20 cellular contexts compared by ENCODE assay signal in the genomic region with DNA sequence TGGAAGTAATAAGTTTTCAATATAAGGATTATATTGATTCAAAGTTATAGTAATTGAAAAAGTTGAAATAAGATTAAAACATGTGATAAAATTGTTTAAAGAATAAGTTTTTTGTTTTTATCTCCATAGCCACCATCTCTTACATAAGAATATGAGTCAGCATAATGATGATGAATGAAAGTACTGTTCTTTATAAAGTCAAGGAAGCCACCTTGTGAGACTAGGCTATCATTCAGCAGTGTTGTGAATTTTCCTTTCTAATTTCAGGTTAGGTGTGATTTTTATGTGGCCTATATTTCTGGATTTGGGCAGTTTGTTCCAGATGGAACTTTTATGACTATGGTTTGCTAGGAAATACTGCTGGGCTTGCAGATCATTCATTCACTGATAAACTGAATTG. TPM values are rescaled to one million over a fixed set of nuclear protein-coding genes. Genes with fewer than 3 reads are reported as not detected.
DNase-seq lines count a peak whose midpoint lies in the region; ATAC-seq and TF ChIP-seq lines count a peak whose summit lies in the region.
"Had no signal": no experiment of that assay in that cellular context is flagged by ENCODE, and none has a peak within 500 bp of the region (broad histone marks: within the 10 kb centered on the region; RNA-seq: fewer than 3 reads in every experiment).

No MANE protein-coding gene starts in this region.

- H3K27me3 Mint-ChIP-seq in MCF 10A (ENCODE audit: insufficient read depth, unreplicated experiment) (no peaks in the 10 kb centered on the region), endothelial cell (ENCODE audit: unreplicated experiment) (peaks cover 3% of the 10 kb centered on the region)
- H3K27me3 Mint-ChIP-seq: naive thymus-derived CD8-positive, alpha-beta T cell; stimulated activated naive CD8-positive, alpha-beta T cell treated with anti-CD3 and anti-CD28 coated beads, Interleukin-15, amount 100 ng/mL, for 72 hours had no signal

- DNase-seq in COLO829 (ENCODE audit: low spot score) (peak; percentile 81), M059J (ENCODE audit: low read depth) (peak; percentile 54), MCF 10A (ENCODE audit: unreplicated experiment) (peak; percentile 23), inferior parietal cortex (ENCODE audit: extremely low spot score) (peak; percentile 29), endothelial cell (ENCODE audit: low spot score) (no peak), COLO668 (lab: John Stamatoyannopoulos, UW; ENCODE audit: unreplicated experiment) (no peak)
- DNase-seq: activated CD8-positive, alpha-beta memory T cell treated with anti-CD3 and anti-CD28 coated beads, Interleukin-2, amount 50 U/mL, for 4 hours; MG63; naive thymus-derived CD8-positive, alpha-beta T cell; NCI-H2081; NCI-H526 treated with DMSO at 0.1 percent for 48 hours; posterior cingulate gyrus; stimulated activated naive CD8-positive, alpha-beta T cell treated with anti-CD3 and anti-CD28 coated beads, Interleukin-15, amount 100 ng/mL, for 72 hours had no signal

- CTCF ChIA-PET in MCF 10A (lab: Yijun Ruan, JAX): no interaction called here

- POLR2A ChIA-PET in MCF 10A (lab: Yijun Ruan, JAX): no interaction called here

- H3K9me3 Mint-ChIP-seq in MCF 10A (ENCODE audit: unreplicated experiment) (no peaks in the 10 kb centered on the region), endothelial cell (ENCODE audit: unreplicated experiment) (no peaks in the 10 kb centered on the region)
- H3K9me3 Mint-ChIP-seq: naive thymus-derived CD8-positive, alpha-beta T cell; stimulated activated naive CD8-positive, alpha-beta T cell treated with anti-CD3 and anti-CD28 coated beads, Interleukin-15, amount 100 ng/mL, for 72 hours had no signal

- H3K36me3 Mint-ChIP-seq in MCF 10A (ENCODE audit: insufficient read depth, unreplicated experiment): no peaks in the 10 kb centered on the region
- no peaks in the 10 kb centered on the region for H3K36me3 Mint-ChIP-seq in endothelial cell (ENCODE audit: low read depth, unreplicated experiment)
- H3K36me3 Mint-ChIP-seq: naive thymus-derived CD8-positive, alpha-beta T cell had no signal

- H3K4me3 Mint-ChIP-seq in MCF 10A (ENCODE audit: unreplicated experiment) (no peak overlapping the region), endothelial cell (ENCODE audit: unreplicated experiment) (no peak overlapping the region)
- H3K4me3 Mint-ChIP-seq: naive thymus-derived CD8-positive, alpha-beta T cell; stimulated activated naive CD8-positive, alpha-beta T cell treated with anti-CD3 and anti-CD28 coated beads, Interleukin-15, amount 100 ng/mL, for 72 hours had no signal

- H3K27ac Mint-ChIP-seq in MCF 10A (ENCODE audit: low read depth, unreplicated experiment) (peak overlapping the region; percentile 16), endothelial cell (ENCODE audit: unreplicated experiment) (no peak overlapping the region)
- H3K27ac Mint-ChIP-seq: naive thymus-derived CD8-positive, alpha-beta T cell; stimulated activated naive CD8-positive, alpha-beta T cell treated with anti-CD3 and anti-CD28 coated beads, Interleukin-15, amount 100 ng/mL, for 72 hours had no signal

- H3K4me1 Mint-ChIP-seq in MCF 10A (ENCODE audit: insufficient read depth, unreplicated experiment): no peaks in the 10 kb centered on the region
- H3K4me1 Mint-ChIP-seq in endothelial cell (ENCODE audit: unreplicated experiment): peaks cover 9% of the 10 kb centered on the region
- H3K4me1 Mint-ChIP-seq: naive thymus-derived CD8-positive, alpha-beta T cell; stimulated activated naive CD8-positive, alpha-beta T cell treated with anti-CD3 and anti-CD28 coated beads, Interleukin-15, amount 100 ng/mL, for 72 hours had no signal

- intact Hi-C loops in MCF 10A (cut with micrococcal nuclease): no loop called here

- BruUV-seq in MCF 10A (replicated peaks; lab: Mats Ljungman, UMichigan): no TSS peak

- ATAC-seq in GM18867 (IDR thresholded peaks at IDR 0.05; ENCODE audit: unreplicated experiment): no peak
- ATAC-seq in GM21390 (IDR thresholded peaks at IDR 0.05; ENCODE audit: unreplicated experiment): no peak
- ATAC-seq: naive thymus-derived CD8-positive, alpha-beta T cell; stimulated activated naive CD8-positive, alpha-beta T cell treated with anti-CD3 and anti-CD28 coated beads, Interleukin-15, amount 100 ng/mL, for 72 hours had no signal

- TF ChIP-seq CTCF in MCF 10A (IDR thresholded peaks at IDR 0.05; ENCODE audit: unreplicated experiment) (no peak), endothelial cell (IDR thresholded peaks at IDR 0.05; ENCODE audit: unreplicated experiment) (no peak)

RNA-seq across cellular contexts. Expression of gene ASB17, which starts 22.4 kb away (rescaled TPM):
- total RNA-seq in M059J (2014; rRNA removed; shearing (Covaris generic)): not detected in 2 replicates
- not detected in 2 replicates for total RNA-seq in MCF 10A (2022)
- total RNA-seq in endothelial cell (ENCODE audit: unreplicated experiment): not detected
- total RNA-seq: dermis microvascular lymphatic vessel endothelial cell; fibroblast of villous mesenchyme; lung; naive thymus-derived CD8-positive, alpha-beta T cell; T-helper 2 cell treated with Interferon-gamma antibody and Interleukin-4, amounts not matched to agents 100 ng/mL and 5 ng/mL, for 36 hours; vagina had no signal

Comparison
In these comparisons a context has a peak if more than half of its experiments do, and no peak if none do; other contexts are left out.
1. DNase-seq: peak in COLO829 (single experiment), M059J (single experiment), MCF 10A (single experiment) and inferior parietal cortex (single experiment); none in endothelial cell (single experiment) and COLO668 (single experiment).